Comparison of ENCODE assay signal across 16 cellular contexts in the genomic region with DNA sequence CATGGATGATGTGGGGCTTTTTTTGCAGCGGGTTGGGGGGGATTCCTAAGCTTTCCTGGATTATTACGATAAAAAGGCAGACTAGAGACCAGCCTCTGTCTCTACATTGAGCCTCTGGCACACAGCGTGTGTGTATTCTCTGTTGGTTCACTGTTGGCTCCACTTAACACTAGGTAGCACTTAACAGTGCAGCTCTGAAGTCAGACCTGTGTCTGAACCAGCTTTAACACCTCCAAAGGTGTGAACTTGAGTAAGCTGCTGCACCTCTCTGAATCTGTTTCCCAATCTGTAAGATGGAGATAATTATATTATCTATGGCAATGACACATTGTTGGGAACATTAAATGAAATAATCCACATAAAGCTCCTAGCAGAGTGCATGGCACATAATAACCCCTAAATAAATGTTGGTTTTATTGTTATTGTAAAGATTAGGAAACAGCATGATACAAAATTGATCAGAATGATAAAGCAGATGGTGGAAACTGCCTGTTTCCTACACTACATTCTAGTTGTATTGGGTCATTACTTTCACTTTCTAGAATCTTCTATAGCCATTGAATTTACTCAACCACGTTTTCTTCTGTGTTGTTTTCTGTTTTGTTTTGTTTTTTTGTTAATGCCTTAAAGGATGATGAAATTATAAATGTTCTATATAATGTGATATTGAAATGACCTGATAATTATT.
"Had no signal": no experiment of that assay in that cellular context is flagged by ENCODE, and none has a peak within 500 bp of the region (broad histone marks: within the 10 kb centered on the region; RNA-seq: fewer than 3 reads in every experiment).

No MANE protein-coding gene starts in this region.

- DNase-seq: activated CD4-positive, alpha-beta T cell treated with anti-CD3 and anti-CD28 coated beads for 1 hour; activated CD4-positive, alpha-beta T cell treated with anti-CD3 and anti-CD28 coated beads, Interleukin-2, amount 50 U/mL, for 4 hours; activated naive CD4-positive, alpha-beta T cell treated with anti-CD3 and anti-CD28 coated beads, Interleukin-2, amount 10 ng/mL, durations not matched to agents 7 days and 5 days; dorsolateral prefrontal cortex; islet precursor cell; right lobe of liver; stimulated activated CD4-positive, alpha-beta T cell treated with anti-CD3 and anti-CD28 coated beads, Interleukin-4, amount 100 ng/mL, for 4 hours; stimulated activated CD8-positive, alpha-beta memory T cell treated with anti-CD3 and anti-CD28 coated beads, Interleukin-4, amount 100 ng/mL, for 48 hours; stimulated activated naive CD8-positive, alpha-beta T cell treated with anti-CD3 and anti-CD28 coated beads, Interleukin-15, amount 100 ng/mL, for 72 hours; upper lobe of right lung had no signal

- H3K27ac Mint-ChIP-seq: activated naive CD4-positive, alpha-beta T cell treated with anti-CD3 and anti-CD28 coated beads, Interleukin-2, amount 10 ng/mL, durations not matched to agents 7 days and 5 days; activated T-helper 2 cell treated with anti-CD3 and anti-CD28 coated beads, Interferon-gamma antibody, Interleukin-2, Interleukin-4, amounts not matched to agents 10 μg/mL and 5 μg/mL and 100 μg/mL, durations not matched to agents 14 hours and 24 hours and 36 hours; memory B cell; stimulated activated naive CD8-positive, alpha-beta T cell treated with anti-CD3 and anti-CD28 coated beads, Interleukin-15, amount 100 ng/mL, for 72 hours had no signal

- H3K4me3 Mint-ChIP-seq: activated naive CD4-positive, alpha-beta T cell treated with anti-CD3 and anti-CD28 coated beads, Interleukin-2, amount 10 ng/mL, durations not matched to agents 7 days and 5 days; memory B cell; neural crest cell; stimulated activated naive CD8-positive, alpha-beta T cell treated with anti-CD3 and anti-CD28 coated beads, Interleukin-15, amount 100 ng/mL, for 72 hours had no signal

- H3K9me3 Mint-ChIP-seq: activated naive CD4-positive, alpha-beta T cell treated with anti-CD3 and anti-CD28 coated beads, Interleukin-2, amount 10 ng/mL, durations not matched to agents 7 days and 5 days; activated T-helper 2 cell treated with anti-CD3 and anti-CD28 coated beads, Interferon-gamma antibody, Interleukin-2, Interleukin-4, amounts not matched to agents 10 μg/mL and 5 μg/mL and 100 μg/mL, durations not matched to agents 14 hours and 24 hours and 36 hours; memory B cell; neural crest cell; stimulated activated naive CD8-positive, alpha-beta T cell treated with anti-CD3 and anti-CD28 coated beads, Interleukin-15, amount 100 ng/mL, for 72 hours had no signal

- H3K27me3 Mint-ChIP-seq: activated naive CD4-positive, alpha-beta T cell treated with anti-CD3 and anti-CD28 coated beads, Interleukin-2, amount 10 ng/mL, durations not matched to agents 7 days and 5 days; stimulated activated naive CD8-positive, alpha-beta T cell treated with anti-CD3 and anti-CD28 coated beads, Interleukin-15, amount 100 ng/mL, for 72 hours had no signal

- ATAC-seq: left lobe of liver; stimulated activated naive CD8-positive, alpha-beta T cell treated with anti-CD3 and anti-CD28 coated beads, Interleukin-15, amount 100 ng/mL, for 72 hours; upper lobe of right lung had no signal

- H3K27ac ChIP-seq: dorsolateral prefrontal cortex, right lobe of liver, upper lobe of right lung had no signal

- H3K36me3 Mint-ChIP-seq: activated naive CD4-positive, alpha-beta T cell treated with anti-CD3 and anti-CD28 coated beads, Interleukin-2, amount 10 ng/mL, durations not matched to agents 7 days and 5 days; memory B cell had no signal

- H3K9me3 ChIP-seq: prostate gland, right lobe of liver, upper lobe of right lung had no signal

- H3K4me3 ChIP-seq: dorsolateral prefrontal cortex, prostate gland, right lobe of liver, smooth muscle cell, upper lobe of right lung had no signal

- H3K4me1 Mint-ChIP-seq: activated naive CD4-positive, alpha-beta T cell treated with anti-CD3 and anti-CD28 coated beads, Interleukin-2, amount 10 ng/mL, durations not matched to agents 7 days and 5 days; memory B cell; neural crest cell; stimulated activated naive CD8-positive, alpha-beta T cell treated with anti-CD3 and anti-CD28 coated beads, Interleukin-15, amount 100 ng/mL, for 72 hours had no signal

- H3K36me3 ChIP-seq: prostate gland, right lobe of liver, upper lobe of right lung had no signal

- H3K4me1 ChIP-seq: right lobe of liver, upper lobe of right lung had no signal

- H3K27me3 ChIP-seq: dorsolateral prefrontal cortex, right lobe of liver, upper lobe of right lung had no signal
